Comparison of ENCODE assay signal across 19 cellular contexts in genomic region chr1:25577151-25577920, GRCh38.
"Had no signal": no experiment of that assay in that cellular context is flagged by ENCODE, and none has a peak within 500 bp of the region (broad histone marks: within the 10 kb centered on the region; RNA-seq: fewer than 3 reads in every experiment).

No MANE protein-coding gene starts in this region.

- ATAC-seq: activated naive CD8-positive, alpha-beta T cell treated with anti-CD3 and anti-CD28 coated beads, Interleukin-2, amount 50 U/mL, for 24 hours; left cardiac atrium; natural killer cell treated with Interleukin-12 subunit alpha and Interleukin-12 subunit beta and Interleukin-15 and Interleukin-18, amount 100 ng/mL, for 72 hours; stimulated activated naive B cell treated with anti-CD40 and anti-IgM and Interleukin-4, amounts not matched to agents 10 μg/mL and 1 μg/mL and 100 μg/mL, for 72 hours had no signal

- H3K36me3 Mint-ChIP-seq: activated naive CD4-positive, alpha-beta T cell treated with anti-CD3 and anti-CD28 coated beads, Interleukin-2, amount 10 ng/mL, durations not matched to agents 7 days and 5 days; natural killer cell treated with Interleukin-12 subunit alpha and Interleukin-12 subunit beta and Interleukin-15 and Interleukin-18, amount 100 ng/mL, for 72 hours; stimulated activated naive B cell treated with anti-CD40 and anti-IgM and Interleukin-4, amounts not matched to agents 10 μg/mL and 1 μg/mL and 100 μg/mL, for 72 hours had no signal

- H3K79me2 ChIP-seq: hepatocyte had no signal

- H3K27me3 ChIP-seq: esophagus squamous epithelium, hepatocyte had no signal

- H3K4me3 Mint-ChIP-seq: activated naive CD4-positive, alpha-beta T cell treated with anti-CD3 and anti-CD28 coated beads, Interleukin-2, amount 10 ng/mL, durations not matched to agents 7 days and 5 days; activated naive CD8-positive, alpha-beta T cell treated with anti-CD3 and anti-CD28 coated beads, Interleukin-2, amount 50 U/mL, for 24 hours; natural killer cell treated with Interleukin-12 subunit alpha and Interleukin-12 subunit beta and Interleukin-15 and Interleukin-18, amount 100 ng/mL, for 72 hours; stimulated activated naive B cell treated with anti-CD40 and anti-IgM and Interleukin-4, amounts not matched to agents 10 μg/mL and 1 μg/mL and 100 μg/mL, for 72 hours had no signal

- H3K9me3 Mint-ChIP-seq: activated naive CD4-positive, alpha-beta T cell treated with anti-CD3 and anti-CD28 coated beads, Interleukin-2, amount 10 ng/mL, durations not matched to agents 7 days and 5 days; activated naive CD8-positive, alpha-beta T cell treated with anti-CD3 and anti-CD28 coated beads, Interleukin-2, amount 50 U/mL, for 24 hours; natural killer cell treated with Interleukin-12 subunit alpha and Interleukin-12 subunit beta and Interleukin-15 and Interleukin-18, amount 100 ng/mL, for 72 hours; stimulated activated naive B cell treated with anti-CD40 and anti-IgM and Interleukin-4, amounts not matched to agents 10 μg/mL and 1 μg/mL and 100 μg/mL, for 72 hours had no signal

- H3K27ac Mint-ChIP-seq: activated naive CD4-positive, alpha-beta T cell treated with anti-CD3 and anti-CD28 coated beads, Interleukin-2, amount 10 ng/mL, durations not matched to agents 7 days and 5 days; activated naive CD8-positive, alpha-beta T cell treated with anti-CD3 and anti-CD28 coated beads, Interleukin-2, amount 50 U/mL, for 24 hours; natural killer cell treated with Interleukin-12 subunit alpha and Interleukin-12 subunit beta and Interleukin-15 and Interleukin-18, amount 100 ng/mL, for 72 hours; stimulated activated naive B cell treated with anti-CD40 and anti-IgM and Interleukin-4, amounts not matched to agents 10 μg/mL and 1 μg/mL and 100 μg/mL, for 72 hours had no signal

- H3K9me3 ChIP-seq: esophagus squamous epithelium had no signal

- H3K4me2 ChIP-seq: hepatocyte had no signal

- H3K4me3 ChIP-seq: esophagus squamous epithelium, hepatocyte had no signal

- H3K27me3 Mint-ChIP-seq: activated naive CD8-positive, alpha-beta T cell treated with anti-CD3 and anti-CD28 coated beads, Interleukin-2, amount 50 U/mL, for 24 hours had no signal

- H3K27ac ChIP-seq: brain microvascular endothelial cell, esophagus squamous epithelium, hepatocyte had no signal

- H2AFZ ChIP-seq: hepatocyte had no signal

- H3K36me3 ChIP-seq: brain microvascular endothelial cell, esophagus squamous epithelium had no signal

- DNase-seq: activated CD4-positive, alpha-beta T cell treated with anti-CD3 and anti-CD28 coated beads, Interleukin-2, amount 50 U/mL, for 1 hour; activated CD8-positive, alpha-beta memory T cell treated with anti-CD3 and anti-CD28 coated beads, Interleukin-2, amount 50 U/mL, for 48 hours; activated effector memory CD4-positive, alpha-beta T cell treated with Interleukin-2 at 50 U/mL for 16 hours; activated naive CD4-positive, alpha-beta T cell treated with anti-CD3 and anti-CD28 coated beads, Interleukin-2, amount 10 ng/mL, durations not matched to agents 7 days and 5 days; activated naive CD8-positive, alpha-beta T cell treated with anti-CD3 and anti-CD28 coated beads, Interleukin-2, amount 50 U/mL, for 24 hours; activated T-cell treated with anti-CD3 and anti-CD28 coated beads, Interleukin-2, amount 50 U/mL, for 48 hours; anterior cingulate cortex; brain microvascular endothelial cell; cerebellar nuclear complex; cortex of kidney; esophagus squamous epithelium; left cardiac atrium; mesendoderm; occipital lobe; retina; stimulated activated naive B cell treated with anti-CD40 and anti-IgM and Interleukin-4, amounts not matched to agents 10 μg/mL and 1 μg/mL and 100 μg/mL, for 72 hours; T1000 had no signal
